In genomic region chr16:83231771-83232170, GRCh38 we compare ENCODE assay signal across 26 cellular contexts.
"Had no signal": no experiment of that assay in that cellular context is flagged by ENCODE, and none has a peak within 500 bp of the region (broad histone marks: within the 10 kb centered on the region; RNA-seq: fewer than 3 reads in every experiment).

No MANE protein-coding gene starts in this region.

- H3K4me1 ChIP-seq: gastroesophageal sphincter, heart left ventricle, lower lobe of right lung, psoas muscle, sigmoid colon, tibial nerve, upper lobe of left lung had no signal

- H3K36me3 Mint-ChIP-seq: natural killer cell; stimulated activated naive B cell treated with anti-CD40 and anti-IgM and Interleukin-4, amounts not matched to agents 10 μg/mL and 1 μg/mL and 100 μg/mL, for 72 hours had no signal

- H3K4me3 Mint-ChIP-seq: natural killer cell; neural crest cell; stimulated activated naive B cell treated with anti-CD40 and anti-IgM and Interleukin-4, amounts not matched to agents 10 μg/mL and 1 μg/mL and 100 μg/mL, for 72 hours; stimulated activated naive CD8-positive, alpha-beta T cell treated with anti-CD3 and anti-CD28 coated beads, Interleukin-15, Interleukin-2, amounts not matched to agents 100 ng/mL and 50 ng/mL, for 24 hours had no signal

- H3K9me3 Mint-ChIP-seq: natural killer cell had no signal

- H3K27ac ChIP-seq: dorsolateral prefrontal cortex, gastroesophageal sphincter, heart left ventricle, hepatocyte, lower lobe of right lung, ovary, psoas muscle, sigmoid colon, skin epidermis, thoracic aorta, upper lobe of left lung had no signal

- H3K4me3 ChIP-seq: dorsolateral prefrontal cortex, gastroesophageal sphincter, heart left ventricle, hepatocyte, lower lobe of right lung, ovary, psoas muscle, sigmoid colon, skin epidermis, thoracic aorta, tibial nerve, upper lobe of left lung had no signal

- H3K9me3 ChIP-seq: gastroesophageal sphincter, heart left ventricle, lower lobe of right lung, ovary, psoas muscle, sigmoid colon, thoracic aorta, tibial nerve, upper lobe of left lung had no signal

- H3K4me1 Mint-ChIP-seq: natural killer cell; stimulated activated naive B cell treated with anti-CD40 and anti-IgM and Interleukin-4, amounts not matched to agents 10 μg/mL and 1 μg/mL and 100 μg/mL, for 72 hours had no signal

- H3K36me3 ChIP-seq: gastroesophageal sphincter, heart left ventricle, lower lobe of right lung, ovary, sigmoid colon, thoracic aorta, tibial nerve, upper lobe of left lung had no signal

- ATAC-seq: gastroesophageal sphincter; heart left ventricle; left colon; left ventricle myocardium superior; lower lobe of right lung; natural killer cell; psoas muscle; right cardiac atrium; stimulated activated naive B cell treated with anti-CD40 and anti-IgM and Interleukin-4, amounts not matched to agents 10 μg/mL and 1 μg/mL and 100 μg/mL, for 72 hours had no signal

- DNase-seq: cerebellar nuclear complex; dorsolateral prefrontal cortex; effector CD4-positive, alpha-beta T cell; heart left ventricle; kidney glomerular epithelial cell; left colon; left ventricle myocardium superior; lower lobe of right lung; natural killer cell; nucleus accumbens; ovary; posterior cingulate gyrus; psoas muscle; right cardiac atrium; sigmoid colon; stimulated activated CD4-positive, alpha-beta T cell treated with anti-CD3 and anti-CD28 coated beads, Interleukin-15, amount 100 ng/mL, for 24 hours; stimulated activated CD4-positive, alpha-beta T cell treated with anti-CD3 and anti-CD28 coated beads, Interleukin-2, amount 100 ng/mL, for 48 hours; stimulated activated naive B cell treated with anti-CD40 and anti-IgM and Interleukin-4, amounts not matched to agents 10 μg/mL and 1 μg/mL and 100 μg/mL, for 72 hours; upper lobe of left lung had no signal

- H3K27me3 ChIP-seq: dorsolateral prefrontal cortex, gastroesophageal sphincter, heart left ventricle, hepatocyte, ovary, sigmoid colon, tibial nerve, upper lobe of left lung had no signal

- H3K27ac Mint-ChIP-seq: natural killer cell; stimulated activated naive B cell treated with anti-CD40 and anti-IgM and Interleukin-4, amounts not matched to agents 10 μg/mL and 1 μg/mL and 100 μg/mL, for 72 hours; stimulated activated naive CD8-positive, alpha-beta T cell treated with anti-CD3 and anti-CD28 coated beads, Interleukin-15, Interleukin-2, amounts not matched to agents 100 ng/mL and 50 ng/mL, for 24 hours had no signal
